Comparison of ENCODE assay signal across 1 cellular context in genomic region chr3:47475029-47475569, GRCh38.
TF ChIP-seq lines count a peak whose summit lies in the region.

No MANE protein-coding gene starts in this region.

TF ChIP-seq in H1, 55 proteins besides CTCF, POLR2A, EP300 and RAD21 (continued from another document):
- no peak for TF ChIP-seq USF2 (IDR thresholded peaks at IDR 0.05; ENCODE audit: low read length)
- no peak for TF ChIP-seq BCL11A (IDR thresholded peaks at IDR 0.05; ENCODE audit: low read depth in 2 of 2, low read length in 2 of 2)
- TF ChIP-seq SAP30 (IDR thresholded peaks at IDR 0.05; ENCODE audit: insufficient read depth, insufficient replicate concordance, low read length) = no peak
- TF ChIP-seq JUN (IDR thresholded peaks at IDR 0.05; ENCODE audit: low read depth, low read length) = no peak
- no peak for TF ChIP-seq SIRT6 (IDR thresholded peaks at IDR 0.05; ENCODE audit: low read length)
- TF ChIP-seq RFX5 (IDR thresholded peaks at IDR 0.05; ENCODE audit: borderline replicate concordance, low read depth, low read length) = no peak
- no peak for TF ChIP-seq FOSL1 (IDR thresholded peaks at IDR 0.05; ENCODE audit: insufficient read depth, low read depth, low read length)
- TF ChIP-seq CTBP2 (IDR thresholded peaks at IDR 0.05; ENCODE audit: borderline replicate concordance, insufficient read depth, insufficient read length, low read length) = no peak
- no peak for TF ChIP-seq KDM5A (IDR thresholded peaks at IDR 0.05; ENCODE audit: low read length)
- TF ChIP-seq GABPA (IDR thresholded peaks at IDR 0.05; ENCODE audit: borderline replicate concordance, insufficient read depth, low read length) = no peak
- no peak for TF ChIP-seq CHD7 (IDR thresholded peaks at IDR 0.05; ENCODE audit: insufficient replicate concordance, low read length)
